ENCODE assay signal across 29 cellular contexts in the genomic region with DNA sequence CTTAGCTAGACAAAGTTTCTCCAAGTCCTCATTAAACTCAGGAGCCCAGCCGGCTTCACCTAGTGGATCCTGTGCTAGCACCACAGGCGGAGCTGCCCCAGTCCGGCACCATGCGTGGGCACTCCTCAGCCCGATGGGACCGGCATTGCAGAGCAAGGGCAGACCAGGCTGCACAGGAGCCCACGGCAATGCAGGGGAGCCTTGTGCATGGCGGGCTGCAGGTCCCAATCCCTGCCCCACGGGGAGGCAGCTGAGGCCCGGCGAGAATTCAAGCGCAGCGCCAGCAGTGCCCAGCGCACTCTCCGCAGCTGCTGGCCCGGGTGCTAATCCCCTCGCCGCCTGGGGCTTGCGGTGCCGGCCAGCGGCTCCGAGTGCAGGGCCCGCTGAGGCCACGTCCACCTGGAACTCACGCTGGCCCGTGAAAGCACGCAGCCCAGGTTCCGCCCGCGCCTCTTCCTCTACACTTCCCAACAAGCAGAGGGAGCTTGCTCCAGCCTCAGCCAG.
"Had no signal": no experiment of that assay in that cellular context is flagged by ENCODE, and none has a peak within 500 bp of the region (broad histone marks: within the 10 kb centered on the region; RNA-seq: fewer than 3 reads in every experiment).

No MANE protein-coding gene starts in this region.

- H3K27me3 ChIP-seq: SJCRH30 had no signal

- H3K9me3 Mint-ChIP-seq: activated T-helper 1 cell treated with anti-CD3 and anti-CD28 coated beads, Interleukin-12 subunit alpha, Interleukin-12 subunit beta, Interleukin-2, Interleukin-4 antibody, amounts not matched to agents 30 ng/mL and 10 ng/mL and 1 ng/mL, durations not matched to agents 14 hours and 24 hours and 36 hours had no signal

- H3K27ac Mint-ChIP-seq: activated CD8-positive, alpha-beta T cell treated with anti-CD3 and anti-CD28 coated beads, Interleukin-2, amount 10 ng/mL, durations not matched to agents 7 days and 5 days; activated naive CD4-positive, alpha-beta T cell treated with anti-CD3 and anti-CD28 coated beads for 36 hours; activated naive CD8-positive, alpha-beta T cell; activated T-helper 1 cell treated with anti-CD3 and anti-CD28 coated beads, Interleukin-12 subunit alpha, Interleukin-12 subunit beta, Interleukin-2, Interleukin-4 antibody, amounts not matched to agents 30 ng/mL and 10 ng/mL and 1 ng/mL, durations not matched to agents 14 hours and 24 hours and 36 hours; WTC11 had no signal

- H3K4me3 ChIP-seq: SJCRH30 had no signal

- H3K27me3 Mint-ChIP-seq: activated naive CD8-positive, alpha-beta T cell had no signal

- ATAC-seq: activated CD8-positive, alpha-beta T cell treated with anti-CD3 and anti-CD28 coated beads, Interleukin-2, amount 10 ng/mL, durations not matched to agents 7 days and 5 days; Panc1; Right ventricle myocardium inferior; WTC11 had no signal

- H3K9me3 ChIP-seq: SJCRH30, SK-N-SH had no signal

- H3K4me2 ChIP-seq: KMS-11, SK-N-SH had no signal

- H3K36me3 Mint-ChIP-seq: activated naive CD8-positive, alpha-beta T cell had no signal

- DNase-seq: activated CD4-positive, alpha-beta T cell treated with anti-CD3 and anti-CD28 coated beads for 48 hours; activated CD4-positive, alpha-beta T cell treated with anti-CD3 and anti-CD28 coated beads, Interleukin-2, amount 50 U/mL, for 4 hours; activated CD4-positive, CD25-positive, alpha-beta regulatory T cell treated with anti-CD3 and anti-CD28 coated beads, Interleukin-2, amount 50 U/mL, for 72 hours; activated CD8-positive, alpha-beta memory T cell treated with anti-CD3 and anti-CD28 coated beads, Interleukin-2, amount 50 U/mL, for 48 hours; activated CD8-positive, alpha-beta T cell treated with anti-CD3 and anti-CD28 coated beads, Interleukin-2, amount 10 ng/mL, durations not matched to agents 7 days and 5 days; activated effector memory CD4-positive, alpha-beta T cell treated with Interleukin-2 at 50 U/mL for 16 hours; activated naive CD4-positive, alpha-beta T cell treated with anti-CD3 and anti-CD28 coated beads for 36 hours; activated T-cell treated with anti-CD3 and anti-CD28 coated beads, Interleukin-2, amount 50 U/mL, for 1 hour; anterior cingulate cortex; caudate nucleus; MV-4-11; NCI-H1092 treated with DMSO at 0.1 percent for 48 hours; NCI-H1417 treated with DMSO at 0.1 percent for 48 hours; NCI-H1694 treated with DMSO at 0.1 percent for 48 hours; NCI-H2029 treated with DMSO at 0.1 percent for 48 hours; NCI-H345; NCI-H510A treated with DMSO at 0.1 percent for 48 hours; NCI-H69; NK-92 treated with Interleukin-12 subunit alpha and Interleukin-12 subunit beta, amount 100 ng/mL, for 24 hours; OCI-M1; RPMI8226; SJCRH30; SK-N-SH had no signal

- H3K27ac ChIP-seq: KMS-11, SJCRH30 had no signal

- H3K9ac ChIP-seq: KMS-11, SK-N-SH had no signal

- H3K36me3 ChIP-seq: SJCRH30 had no signal

- H3K4me3 Mint-ChIP-seq: activated CD8-positive, alpha-beta T cell treated with anti-CD3 and anti-CD28 coated beads, Interleukin-2, amount 10 ng/mL, durations not matched to agents 7 days and 5 days; activated naive CD4-positive, alpha-beta T cell treated with anti-CD3 and anti-CD28 coated beads for 36 hours; activated naive CD8-positive, alpha-beta T cell; activated T-helper 1 cell treated with anti-CD3 and anti-CD28 coated beads, Interleukin-12 subunit alpha, Interleukin-12 subunit beta, Interleukin-2, Interleukin-4 antibody, amounts not matched to agents 30 ng/mL and 10 ng/mL and 1 ng/mL, durations not matched to agents 14 hours and 24 hours and 36 hours; WTC11 had no signal

- H3K4me1 ChIP-seq: SJCRH30 had no signal

- H3K4me1 Mint-ChIP-seq: WTC11 had no signal
